ENCODE assay signal across 8 cellular contexts in the genomic region with DNA sequence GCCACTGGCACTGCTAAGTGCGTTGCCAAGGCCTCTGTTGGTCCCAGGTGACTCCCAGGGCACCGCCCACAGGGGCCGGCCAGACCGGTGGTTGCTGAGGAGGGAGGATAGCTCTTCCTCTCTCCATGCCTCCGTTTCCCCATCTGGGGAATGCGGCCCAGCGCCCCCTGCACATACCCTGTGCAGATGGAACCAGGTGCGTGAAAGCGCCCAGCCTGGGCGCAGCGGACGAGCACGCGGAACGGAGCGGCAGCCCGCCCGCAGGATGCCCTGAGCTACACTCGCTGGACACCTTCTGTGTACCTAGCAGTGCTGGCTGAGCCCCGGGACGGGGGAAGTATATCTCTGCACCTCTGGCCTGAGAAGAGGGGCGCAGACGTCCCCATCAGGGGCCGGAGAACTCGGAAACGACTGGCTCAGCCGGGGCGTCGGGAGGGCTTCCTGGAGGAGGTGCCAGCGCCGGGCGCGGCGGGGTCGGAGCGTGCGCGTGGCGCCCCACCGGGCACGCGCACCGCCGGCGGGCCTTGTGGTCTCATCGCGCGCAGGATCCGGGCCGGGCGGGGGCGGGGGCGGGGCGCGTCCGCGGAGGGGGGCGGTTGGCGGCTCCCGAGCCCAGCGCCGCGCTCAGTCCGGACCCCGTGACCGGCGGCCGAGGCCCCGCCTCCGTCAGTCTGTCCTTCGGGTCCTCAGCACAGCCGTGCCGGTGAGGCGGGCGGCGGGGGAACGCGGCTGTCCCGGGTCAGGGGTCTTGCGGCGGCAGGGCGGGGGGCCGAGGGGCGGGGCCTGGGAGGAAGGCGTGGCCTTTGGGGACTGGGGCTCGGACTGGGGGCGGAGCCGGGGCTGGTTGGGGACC. TPM values are rescaled to one million over a fixed set of nuclear protein-coding genes. Genes with fewer than 3 reads are reported as not detected.
DNase-seq lines count a peak whose midpoint lies in the region; ATAC-seq and TF ChIP-seq lines count a peak whose summit lies in the region.

CCDC78 (minus strand) TSS at position 6 of the 853 bp plus-strand sequence. CDS start 76 bp downstream, outside the sequence.
A gene with protein sequence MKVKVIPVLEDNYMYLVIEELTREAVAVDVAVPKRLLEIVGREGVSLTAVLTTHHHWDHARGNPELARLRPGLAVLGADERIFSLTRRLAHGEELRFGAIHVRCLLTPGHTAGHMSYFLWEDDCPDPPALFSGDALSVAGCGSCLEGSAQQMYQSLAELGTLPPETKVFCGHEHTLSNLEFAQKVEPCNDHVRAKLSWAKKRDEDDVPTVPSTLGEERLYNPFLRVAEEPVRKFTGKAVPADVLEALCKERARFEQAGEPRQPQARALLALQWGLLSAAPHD (plus strand): TSS at position 669 of the 853 bp plus-strand sequence. CDS start 404 bp downstream, outside the sequence.

- intact Hi-C loops in psoas muscle (cut with DNase I), result no loop called here

- POLR2A ChIA-PET in RWPE1 (lab: Yijun Ruan, JAX; ENCODE audit: low non-redundant PET), result no interaction called here
- POLR2A ChIA-PET in activated naive CD8-positive, alpha-beta T cell treated with anti-CD3 and anti-CD28 coated beads, Interleukin-2, amount 10 ng/mL, durations not matched to agents 7 days and 5 days (lab: Charles Lee), result interaction anchor here (1.2 to 2.3 kb wide), 2 partner anchors 13 to 31 kb away, joined by 4 to 13 read pairs; partner anchors contain the start of gene CIAO3

- H3K27ac Mint-ChIP-seq in activated naive CD8-positive, alpha-beta T cell treated with anti-CD3 and anti-CD28 coated beads, Interleukin-2, amount 10 ng/mL, durations not matched to agents 7 days and 5 days, result no peak within 1 kb of the TSS

- peak within 1 kb of the TSS; percentile 58 to 83 (median 74); a peak in 21 of 22 replicates for H3K27ac ChIP-seq in BLaER1 treated with 17β-estradiol and CSF1 and Interleukin-3, amounts not matched to agents 10 nM and 100 nM
- peak within 1 kb of the TSS; percentile 95 for H3K27ac ChIP-seq in RWPE1
- peak within 1 kb of the TSS; percentile 13 to 44 for H3K27ac ChIP-seq in right atrium auricular region
- H3K27ac ChIP-seq in psoas muscle, result no peak within 1 kb of the TSS

- DNase-seq in H4 (ENCODE audit: low spot score), result peak; percentile 45
- DNase-seq in RWPE1 (ENCODE audit: low spot score), result no peak
- DNase-seq in activated naive CD8-positive, alpha-beta T cell treated with anti-CD3 and anti-CD28 coated beads, Interleukin-2, amount 10 ng/mL, durations not matched to agents 7 days and 5 days, result peak; percentile 78
- DNase-seq in right atrium auricular region (ENCODE audit: low spot score), result no peak
- peak in 1 of 2 donors; percentile 62 for DNase-seq in psoas muscle

- peaks cover 26 to 80% (median 75%) of the 10 kb centered on the region in 10 experiments for H3K4me1 ChIP-seq in BLaER1 treated with 17β-estradiol and CSF1 and Interleukin-3, amounts not matched to agents 10 nM and 100 nM
- H3K4me1 ChIP-seq in right atrium auricular region (peaks cover 0 to 36% of the 10 kb centered on the region in 2 donors), psoas muscle (peaks cover 15% of the 10 kb centered on the region)

- no peaks in the 10 kb centered on the region for H3K36me3 Mint-ChIP-seq in activated naive CD8-positive, alpha-beta T cell treated with anti-CD3 and anti-CD28 coated beads, Interleukin-2, amount 10 ng/mL, durations not matched to agents 7 days and 5 days

- H3K9ac ChIP-seq in BLaER1 treated with 17β-estradiol and CSF1 and Interleukin-3, amounts not matched to agents 10 nM and 100 nM, result peak within 1 kb of the TSS; percentile 73 to 84 (median 82)

- CTCF ChIA-PET in RWPE1 (lab: Yijun Ruan, JAX), result interaction anchor here (0.6 to 1.3 kb wide), 3 partner anchors 15 to 59 kb away, joined by 3 to 6 read pairs (median 3); no protein-coding TSS in a partner anchor

- no peaks in the 10 kb centered on the region for H3K4me1 Mint-ChIP-seq in activated naive CD8-positive, alpha-beta T cell treated with anti-CD3 and anti-CD28 coated beads, Interleukin-2, amount 10 ng/mL, durations not matched to agents 7 days and 5 days

- H3K4me2 ChIP-seq in BLaER1 treated with 17β-estradiol and CSF1 and Interleukin-3, amounts not matched to agents 10 nM and 100 nM, result peak within 1 kb of the TSS; percentile 96 to 100 (median 100)

- ATAC-seq in activated naive CD8-positive, alpha-beta T cell treated with anti-CD3 and anti-CD28 coated beads, Interleukin-2, amount 10 ng/mL, durations not matched to agents 7 days and 5 days (ENCODE audit: low read depth), result peak; percentile 38
- ATAC-seq in psoas muscle (peak in 3 of 4 donors; percentile 16 to 33 (median 26)), GM19455 (IDR thresholded peaks at IDR 0.05; ENCODE audit: unreplicated experiment) (no peak), HG03520 (IDR thresholded peaks at IDR 0.05; ENCODE audit: unreplicated experiment) (no peak)

- WGBS in psoas muscle, 3 donors, result 1 to 3% (median 2%) methylated on average over 50 to 88 of the region's 88 CpGs

- H3K9me3 Mint-ChIP-seq in activated naive CD8-positive, alpha-beta T cell treated with anti-CD3 and anti-CD28 coated beads, Interleukin-2, amount 10 ng/mL, durations not matched to agents 7 days and 5 days, result no peaks in the 10 kb centered on the region

- H3K9me3 ChIP-seq in BLaER1 treated with 17β-estradiol and CSF1 and Interleukin-3, amounts not matched to agents 10 nM and 100 nM (replicated peaks in 1 of 11), result no peaks in the 10 kb centered on the region
- no peaks in the 10 kb centered on the region for H3K9me3 ChIP-seq in right atrium auricular region
- H3K9me3 ChIP-seq in psoas muscle, result no peaks in the 10 kb centered on the region

- H4K20me1 ChIP-seq in BLaER1 treated with 17β-estradiol and CSF1 and Interleukin-3, amounts not matched to agents 10 nM and 100 nM, result peaks cover 42 to 82% (median 77%) of the 10 kb centered on the region in 11 experiments; a peak in 21 of 22 replicates

- peaks cover 16 to 27% (median 23%) of the 10 kb centered on the region in 11 experiments; a peak in 20 of 22 replicates for H3K36me3 ChIP-seq in BLaER1 treated with 17β-estradiol and CSF1 and Interleukin-3, amounts not matched to agents 10 nM and 100 nM
- H3K36me3 ChIP-seq in right atrium auricular region, result peaks cover 5% of the 10 kb centered on the region
- H3K36me3 ChIP-seq in psoas muscle (ENCODE audit: insufficient read depth in 1 of 2, low read depth in 1 of 2), result peaks cover 0 to 29% of the 10 kb centered on the region in 2 donors

- H3K4me3 Mint-ChIP-seq in activated naive CD8-positive, alpha-beta T cell treated with anti-CD3 and anti-CD28 coated beads, Interleukin-2, amount 10 ng/mL, durations not matched to agents 7 days and 5 days, result peak within 1 kb of the TSS; percentile 65

- H3K27me3 ChIP-seq in BLaER1 treated with 17β-estradiol and CSF1 and Interleukin-3, amounts not matched to agents 10 nM and 100 nM, result peaks cover 0 to 42% (median 0%) of the 10 kb centered on the region in 11 experiments; a peak in 7 of 22 replicates
- H3K27me3 ChIP-seq in right atrium auricular region, result no peaks in the 10 kb centered on the region
- peaks cover 0 to 40% (median 19%) of the 10 kb centered on the region in 3 donors for H3K27me3 ChIP-seq in psoas muscle (ENCODE audit: insufficient read depth in 3 of 3, low read length in 2 of 3)

- H3K4me3 ChIP-seq in BLaER1 treated with 17β-estradiol and CSF1 and Interleukin-3, amounts not matched to agents 10 nM and 100 nM, result peak within 1 kb of the TSS; percentile 67 to 78 (median 73)
- H3K4me3 ChIP-seq in right atrium auricular region, result peak within 1 kb of the TSS; percentile 54 to 61
- H3K4me3 ChIP-seq in psoas muscle, result peak within 1 kb of the TSS; percentile 61

- no peaks in the 10 kb centered on the region for H3K27me3 Mint-ChIP-seq in activated naive CD8-positive, alpha-beta T cell treated with anti-CD3 and anti-CD28 coated beads, Interleukin-2, amount 10 ng/mL, durations not matched to agents 7 days and 5 days

- TF ChIP-seq CTCF in RWPE1 (conservative IDR thresholded peaks at IDR 0.05; ENCODE audit: low read depth) (no peak), right atrium auricular region (IDR thresholded peaks at IDR 0.05) (no peak), psoas muscle (IDR thresholded peaks at IDR 0.05) (no peak)

RNA-seq across cellular contexts. Expression of gene CCDC78, which starts in this region (rescaled TPM):
- 0.23 TPM in 1 of 2 replicates, not detected in the other for total RNA-seq in H4 (2014; rRNA removed; shearing (Covaris generic))
- 1 to 10 TPM; 5.8 to 6.1 TPM for total RNA-seq in activated naive CD8-positive, alpha-beta T cell treated with anti-CD3 and anti-CD28 coated beads, Interleukin-2, amount 10 ng/mL, durations not matched to agents 7 days and 5 days
- total RNA-seq in right atrium auricular region (under 1 TPM; 0.43 to 0.56 TPM), psoas muscle (under 1 TPM in 1 of 4 donors, not detected in 3; 0.11 TPM)
- polyA plus RNA-seq in psoas muscle, result under 1 TPM in 2 of 3 donors, not detected in 1; 0.12 to 0.16 TPM

RNA-seq across cellular contexts. Expression of the second gene that starts in this region (rescaled TPM):
- 4.1 and 14.5 TPM in 2 replicates for total RNA-seq in H4 (2014; rRNA removed; shearing (Covaris generic))
- 10 to 100 TPM; 25.8 to 34.2 TPM for total RNA-seq in activated naive CD8-positive, alpha-beta T cell treated with anti-CD3 and anti-CD28 coated beads, Interleukin-2, amount 10 ng/mL, durations not matched to agents 7 days and 5 days
- total RNA-seq in right atrium auricular region (1 to 10 TPM; 9.6 to 9.7 TPM), psoas muscle (1 to 10 TPM in 1 of 4 donors, under 1 TPM in 3; 0.42 to 1.6 (median 0.71) TPM)
- 1 to 10 TPM in 1 of 3 donors, under 1 TPM in 2; 0.38 to 4.4 (median 0.58) TPM for polyA plus RNA-seq in psoas muscle

Comparison
In these comparisons a context has a peak if more than half of its experiments do, and no peak if none do; other contexts are left out.
1. DNase-seq: peak in H4 (single experiment) and activated naive CD8-positive, alpha-beta T cell treated with anti-CD3 and anti-CD28 coated beads, Interleukin-2, amount 10 ng/mL, durations not matched to agents 7 days and 5 days (single experiment); none in RWPE1 (single experiment) and right atrium auricular region (single experiment).
2. ATAC-seq: peak in activated naive CD8-positive, alpha-beta T cell treated with anti-CD3 and anti-CD28 coated beads, Interleukin-2, amount 10 ng/mL, durations not matched to agents 7 days and 5 days (single experiment) and psoas muscle (3 of 4); none in GM19455 (single experiment) and HG03520 (single experiment).
3. Peak in every context shown above with its lines, with median percentiles within 50 percentile points of each other: H3K4me3 ChIP-seq.